Comparison of ENCODE assay signal across 24 cellular contexts in genomic region chr10:1267568-1267967, GRCh38.
"Had no signal": no experiment of that assay in that cellular context is flagged by ENCODE, and none has a peak within 500 bp of the region (broad histone marks: within the 10 kb centered on the region; RNA-seq: fewer than 3 reads in every experiment).

No MANE protein-coding gene starts in this region.

- H3K4me1 ChIP-seq: colonic mucosa, parathyroid adenoma, right lobe of liver, tibial nerve, upper lobe of left lung had no signal

- ATAC-seq: left lobe of liver; natural killer cell treated with Interleukin-12 subunit alpha and Interleukin-12 subunit beta and Interleukin-15 and Interleukin-18, amount 100 ng/mL, for 72 hours; right lobe of liver; stimulated activated memory B cell treated with anti-CD40 and anti-IgM and Interleukin-4, amounts not matched to agents 10 μg/mL and 1 μg/mL and 100 μg/mL, for 72 hours; stimulated activated naive CD8-positive, alpha-beta T cell treated with anti-CD3 and anti-CD28 coated beads, Interleukin-15, Interleukin-2, amounts not matched to agents 100 U/mL and 50 U/mL, for 24 hours had no signal

- H3K4me2 ChIP-seq: smooth muscle cell had no signal

- H3K79me2 ChIP-seq: parathyroid adenoma had no signal

- H3K4me3 ChIP-seq: colonic mucosa, right lobe of liver, smooth muscle cell, thoracic aorta, tibial nerve, upper lobe of left lung had no signal

- H3K9ac ChIP-seq: parathyroid adenoma had no signal

- H3K4me1 Mint-ChIP-seq: central memory CD8-positive, alpha-beta T cell; naive B cell; stimulated activated memory B cell treated with anti-CD40 and anti-IgM and Interleukin-4, amounts not matched to agents 10 μg/mL and 1 μg/mL and 100 μg/mL, for 72 hours had no signal

- H3K27me3 Mint-ChIP-seq: central memory CD8-positive, alpha-beta T cell; dendritic cell treated with granulocyte-macrophage colony-stimulating factor and Interleukin-4, amounts not matched to agents 40 ng/mL and 50 ng/mL, for 4 days had no signal

- H3K9me3 ChIP-seq: colonic mucosa, right lobe of liver, thoracic aorta, tibial nerve, upper lobe of left lung had no signal

- H3K27ac Mint-ChIP-seq: dendritic cell treated with granulocyte-macrophage colony-stimulating factor and Interleukin-4, amounts not matched to agents 40 ng/mL and 50 ng/mL, for 4 days; mesothelial cell of epicardium; naive B cell; natural killer cell treated with Interleukin-12 subunit alpha and Interleukin-12 subunit beta and Interleukin-15 and Interleukin-18, amount 100 ng/mL, for 72 hours; progenitor cell of endocrine pancreas; stimulated activated memory B cell treated with anti-CD40 and anti-IgM and Interleukin-4, amounts not matched to agents 10 μg/mL and 1 μg/mL and 100 μg/mL, for 72 hours had no signal

- H3K36me3 Mint-ChIP-seq: mesothelial cell of epicardium; naive B cell; natural killer cell treated with Interleukin-12 subunit alpha and Interleukin-12 subunit beta and Interleukin-15 and Interleukin-18, amount 100 ng/mL, for 72 hours; stimulated activated memory B cell treated with anti-CD40 and anti-IgM and Interleukin-4, amounts not matched to agents 10 μg/mL and 1 μg/mL and 100 μg/mL, for 72 hours had no signal

- H2AFZ ChIP-seq: parathyroid adenoma had no signal

- H3K36me3 ChIP-seq: colonic mucosa, right lobe of liver, thoracic aorta, tibial nerve, upper lobe of left lung had no signal

- H3K27me3 ChIP-seq: colonic mucosa, right lobe of liver, tibial nerve, upper lobe of left lung had no signal

- H3K27ac ChIP-seq: colonic mucosa, parathyroid adenoma, right lobe of liver, thoracic aorta, tibial nerve, upper lobe of left lung had no signal

- DNase-seq: colonic mucosa; effector memory CD4-positive, alpha-beta T cell; erythroblast; kidney; mesenchymal stem cell; naive B cell; right lobe of liver; stimulated activated CD4-positive, alpha-beta T cell treated with anti-CD3 and anti-CD28 coated beads, Interleukin-2, amount 100 ng/mL, for 24 hours; stimulated activated CD4-positive, alpha-beta T cell treated with anti-CD3 and anti-CD28 coated beads, Interleukin-4, amount 100 ng/mL, for 4 hours; stimulated activated naive CD8-positive, alpha-beta T cell treated with anti-CD3 and anti-CD28 coated beads, Interleukin-15, Interleukin-2, amounts not matched to agents 100 U/mL and 50 U/mL, for 24 hours; substantia nigra; upper lobe of left lung had no signal

- H3K4me3 Mint-ChIP-seq: central memory CD8-positive, alpha-beta T cell; dendritic cell treated with granulocyte-macrophage colony-stimulating factor and Interleukin-4, amounts not matched to agents 40 ng/mL and 50 ng/mL, for 4 days; mesothelial cell of epicardium; naive B cell; natural killer cell treated with Interleukin-12 subunit alpha and Interleukin-12 subunit beta and Interleukin-15 and Interleukin-18, amount 100 ng/mL, for 72 hours; neural crest cell; stimulated activated memory B cell treated with anti-CD40 and anti-IgM and Interleukin-4, amounts not matched to agents 10 μg/mL and 1 μg/mL and 100 μg/mL, for 72 hours had no signal

- H3K9me3 Mint-ChIP-seq: central memory CD8-positive, alpha-beta T cell; dendritic cell treated with granulocyte-macrophage colony-stimulating factor and Interleukin-4, amounts not matched to agents 40 ng/mL and 50 ng/mL, for 4 days; mesothelial cell of epicardium; natural killer cell treated with Interleukin-12 subunit alpha and Interleukin-12 subunit beta and Interleukin-15 and Interleukin-18, amount 100 ng/mL, for 72 hours; neural crest cell; stimulated activated memory B cell treated with anti-CD40 and anti-IgM and Interleukin-4, amounts not matched to agents 10 μg/mL and 1 μg/mL and 100 μg/mL, for 72 hours had no signal
